2 cellular contexts compared by ENCODE assay signal in genomic region chr14:22429546-22429945, GRCh38.
TF ChIP-seq lines count a peak whose summit lies in the region.

No MANE protein-coding gene starts in this region.

TF ChIP-seq in endothelial cell of umbilical vein, 7 proteins besides CTCF, POLR2A, EP300 and RAD21 (continued from another document):
- no peak for TF ChIP-seq POLR2AphosphoS5 (IDR thresholded peaks at IDR 0.05; ENCODE audit: insufficient read depth, low read depth, low read length)
TF ChIP-seq in endothelial cell of umbilical vein: peak in this region for 0.

TF ChIP-seq in neural cell, 6 proteins besides CTCF, POLR2A, EP300 and RAD21 (continued from another document):
- no peak for TF ChIP-seq REST (IDR thresholded peaks at IDR 0.05; ENCODE audit: borderline replicate concordance)
- TF ChIP-seq TAF1 (IDR thresholded peaks at IDR 0.05; ENCODE audit: low read depth), result no peak
- TF ChIP-seq EZH2 (IDR thresholded peaks at IDR 0.05; ENCODE audit: borderline replicate concordance, insufficient read depth, low read length, poor library complexity, severe bottlenecking), result no peak
